ENCODE assay signal across 11 cellular contexts in genomic region chr12:110022980-110023633, GRCh38. TPM values are rescaled to one million over a fixed set of nuclear protein-coding genes. Genes with fewer than 3 reads are reported as not detected.
DNase-seq lines count a peak whose midpoint lies in the region; ATAC-seq and TF ChIP-seq lines count a peak whose summit lies in the region.
"Had no signal": no experiment of that assay in that cellular context is flagged by ENCODE, and none has a peak within 500 bp of the region (broad histone marks: within the 10 kb centered on the region; RNA-seq: fewer than 3 reads in every experiment).

No MANE protein-coding gene starts in this region.

- TF ChIP-seq CTCF in KMS-11 (conservative IDR thresholded peaks at IDR 0.05; ENCODE audit: low read depth, low read length) (no peak), mammary epithelial cell (conservative IDR thresholded peaks at IDR 0.05 in 1 of 2, IDR thresholded peaks at IDR 0.05 in 1 of 2; ENCODE audit: extremely low read depth in 1 of 2, insufficient read depth in 1 of 2, low read depth in 1 of 2, low read length in 2 of 2) (no peak), lower leg skin (IDR thresholded peaks at IDR 0.05) (no peak)

- H3K27me3 ChIP-seq in KMS-11 (ENCODE audit: insufficient read depth, low read depth) = no peaks in the 10 kb centered on the region
- no peaks in the 10 kb centered on the region for H3K27me3 ChIP-seq in mammary epithelial cell (ENCODE audit: insufficient read depth, low read length)

- peak; percentile 6 for ATAC-seq in left lobe of liver
- ATAC-seq in GM19328 (IDR thresholded peaks at IDR 0.05; ENCODE audit: unreplicated experiment) = no peak
- ATAC-seq: activated T-cell treated with anti-CD3 and anti-CD28 coated beads, Interleukin-2, amount 50 U/mL, for 72 hours had no signal

- H3K4me2 ChIP-seq in KMS-11 = peak overlapping the region; percentile 42
- H3K4me2 ChIP-seq in mammary epithelial cell (ENCODE audit: insufficient read depth, low read depth, low read length) = peak overlapping the region; percentile 18

- TF ChIP-seq POLR2A in lower leg skin (IDR thresholded peaks at IDR 0.05) = no peak

- dilution Hi-C loops in mammary epithelial cell (cut with HindIII; ENCODE audit: low sequenced_read_pairs) = no loop called here

- H3K4me3 ChIP-seq in KMS-11 (IDR thresholded peaks at IDR 0.05; ENCODE audit: insufficient read depth, low read depth, low read length) (no peak overlapping the region), mammary epithelial cell (replicated peaks in 1 of 3; ENCODE audit: insufficient read depth in 1 of 3, low read depth in 2 of 3, low read length in 3 of 3) (no peak overlapping the region), lower leg skin (ENCODE audit: low read depth, poor library complexity, severe bottlenecking) (no peak overlapping the region)
- H3K4me3 ChIP-seq: skin epidermis had no signal

- H4K20me1 ChIP-seq in KMS-11 (ENCODE audit: insufficient read depth) (no peaks in the 10 kb centered on the region), mammary epithelial cell (ENCODE audit: insufficient read depth, low read length) (no peaks in the 10 kb centered on the region)

- no TSS peak for BruUV-seq in mammary epithelial cell (replicated peaks; lab: Mats Ljungman, UMichigan)

- CTCF ChIA-PET in mammary epithelial cell (lab: Charles Lee; ENCODE audit: low non-redundant PET) = no interaction called here

- whole genome bisulfite sequencing in mammary epithelial cell (ENCODE audit: low coverage, missing lambda C conversion rate) = 29% methylated on average over 5 of the region's 5 CpGs
- WGBS in lower leg skin, 2 donors = 78 to 81% methylated on average over 5 of the region's 5 CpGs

- DNase-seq in AG08395 (ENCODE audit: low spot score) = peak; percentile 62
- peak; percentile 21 for DNase-seq in mammary epithelial cell
- DNase-seq in left lobe of liver (ENCODE audit: low spot score) = no peak
- no peak for DNase-seq in lower leg skin (ENCODE audit: low spot score in 2 of 2)
- DNase-seq in activated CD4-positive, alpha-beta T cell treated with anti-CD3 and anti-CD28 coated beads, Interleukin-2, amount 50 U/mL, for 48 hours = no peak
- no peak for DNase-seq in GOT3 (lab: John Stamatoyannopoulos, UW)
- DNase-seq: activated T-cell treated with anti-CD3 and anti-CD28 coated beads, Interleukin-2, amount 50 U/mL, for 72 hours; NCI-H2029 treated with DMSO at 0.1 percent for 48 hours had no signal

- no peaks in the 10 kb centered on the region for H3K36me3 ChIP-seq in KMS-11 (ENCODE audit: insufficient read depth)
- H3K36me3 ChIP-seq in mammary epithelial cell (ENCODE audit: insufficient read depth, low read length) = peaks cover 19% of the 10 kb centered on the region

- no peak overlapping the region for H3K9ac ChIP-seq in KMS-11
- H3K9ac ChIP-seq in mammary epithelial cell (ENCODE audit: insufficient read depth, low read length) = no peak overlapping the region

- H3K27ac ChIP-seq in KMS-11 = no peak overlapping the region; the same call in 1 of the 2 replicates
- H3K27ac ChIP-seq in mammary epithelial cell (ENCODE audit: insufficient read depth, low read depth, low read length) = peak overlapping the region; percentile 22
- H3K27ac ChIP-seq: skin epidermis had no signal

- H3K79me2 ChIP-seq in KMS-11 (ENCODE audit: insufficient read depth, low read depth) (no peaks in the 10 kb centered on the region), mammary epithelial cell (ENCODE audit: insufficient read depth, low read length) (peaks cover 3% of the 10 kb centered on the region)

- in situ Hi-C loops in mammary epithelial cell (cut with MboI; ENCODE audit: low sequenced_read_pairs in 2 of 2) = no loop called here

- H2AFZ ChIP-seq in KMS-11 (ENCODE audit: low read depth) (no peak overlapping the region), mammary epithelial cell (ENCODE audit: low read depth, low read length) (no peak overlapping the region)

- H3K9me3 ChIP-seq in mammary epithelial cell (replicated peaks; ENCODE audit: insufficient read depth, low read length) = no peaks in the 10 kb centered on the region

- peaks cover 17% of the 10 kb centered on the region for H3K4me1 ChIP-seq in KMS-11 (ENCODE audit: low read depth, poor library complexity, severe bottlenecking)
- peaks cover 25% of the 10 kb centered on the region for H3K4me1 ChIP-seq in mammary epithelial cell (ENCODE audit: insufficient read depth, low read length)

- intact Hi-C loops in mammary epithelial cell (cut with micrococcal nuclease) = no loop called here
- intact Hi-C loops in lower leg skin (cut with DNase I; ENCODE audit: low total_unique reads) = no loop called here

RNA-seq across cellular contexts. Expression of gene ANKRD13A, which starts 23.9 kb away (rescaled TPM):
- total RNA-seq in mammary epithelial cell = 100 to 1,000 TPM in 1 of 2 donors, 10 to 100 TPM in 1; 51.0 to 160 TPM
- polyA plus RNA-seq in mammary epithelial cell = 48.4 TPM
- 46.7 TPM for polyA minus RNA-seq in mammary epithelial cell
- 16.6 TPM for total RNA-seq in left lobe of liver
- total RNA-seq in lower leg skin = 100 to 1,000 TPM in 3 of 4 donors, 10 to 100 TPM in 1; 97.7 to 184 (median 143) TPM

RNA-seq across cellular contexts. Expression of gene C12orf76, which starts 25.2 kb away (rescaled TPM):
- total RNA-seq in mammary epithelial cell (10 to 100 TPM in 1 of 2 donors, 1 to 10 TPM in 1; 5.5 to 10.2 TPM), left lobe of liver (6.7 TPM), lower leg skin (1 to 10 TPM; 4.2 to 10.0 (median 8.8) TPM)
- 4.9 TPM for polyA plus RNA-seq in mammary epithelial cell
- not detected for polyA minus RNA-seq in mammary epithelial cell

RNA-seq across cellular contexts. Expression of gene GIT2, which starts 26.9 kb away (rescaled TPM):
- 10 to 100 TPM; 26.8 to 30.8 TPM for total RNA-seq in mammary epithelial cell
- polyA plus RNA-seq in mammary epithelial cell = 16.0 TPM
- 39.9 TPM for polyA minus RNA-seq in mammary epithelial cell
- 15.5 TPM for total RNA-seq in left lobe of liver
- total RNA-seq in lower leg skin = 10 to 100 TPM; 25.2 to 31.8 (median 28.5) TPM

Comparison
In these comparisons a context has a peak if more than half of its experiments do, and no peak if none do; other contexts are left out.
1. DNase-seq: peak in AG08395 (single experiment) and mammary epithelial cell (single experiment); none in left lobe of liver (single experiment), lower leg skin (0 of 2), activated CD4-positive, alpha-beta T cell treated with anti-CD3 and anti-CD28 coated beads, Interleukin-2, amount 50 U/mL, for 48 hours (0 of 2) and GOT3 (single experiment).